ENCODE assay signal across 1 cellular context in the genomic region with DNA sequence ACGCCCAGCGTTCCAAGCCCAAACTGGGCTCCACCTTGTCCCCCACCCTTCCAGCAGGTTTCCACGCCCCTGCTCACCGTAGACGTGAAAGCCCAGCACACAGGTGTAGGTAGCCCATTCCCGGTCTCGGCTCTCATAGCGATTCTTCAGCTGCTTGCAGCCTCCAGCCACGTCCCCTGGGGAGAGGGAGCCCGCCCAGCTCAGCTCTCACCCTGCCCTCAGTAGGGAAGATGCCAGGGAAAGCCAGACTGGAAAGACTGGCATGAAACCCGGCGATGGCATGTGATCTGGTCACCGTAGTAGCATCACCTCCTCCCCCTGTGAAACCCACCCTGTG.
TF ChIP-seq lines count a peak whose summit lies in the region.

No MANE protein-coding gene starts in this region.

TF ChIP-seq in H1, 55 proteins besides CTCF, POLR2A, EP300 and RAD21:
- TF ChIP-seq TBP (IDR thresholded peaks at IDR 0.05; ENCODE audit: low read depth, low read length) (no peak), EZH2 (IDR thresholded peaks at IDR 0.05; ENCODE audit: low read depth, low read length, severe bottlenecking) (no peak)
